21 cellular contexts compared by ENCODE assay signal in the genomic region with DNA sequence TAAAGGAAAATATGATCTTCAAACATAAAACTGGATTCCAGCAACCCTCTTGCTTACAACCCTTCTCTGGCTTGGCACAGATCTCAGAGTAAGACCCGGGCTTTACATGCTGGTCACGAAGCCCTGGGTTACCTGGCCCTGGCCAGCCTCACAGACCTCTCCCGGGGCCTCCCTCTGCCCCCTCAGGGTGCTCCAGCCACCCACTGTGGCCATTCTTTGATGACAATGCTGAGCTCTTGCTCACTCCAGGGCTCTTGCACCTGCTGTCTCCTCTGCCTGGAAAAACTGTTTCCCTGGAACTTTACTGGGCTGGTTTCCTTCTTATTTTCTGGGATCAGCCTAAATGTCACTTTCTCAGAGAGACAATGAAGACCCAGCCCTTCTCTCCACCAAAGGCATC. TPM values are rescaled to one million over a fixed set of nuclear protein-coding genes. Genes with fewer than 3 reads are reported as not detected.
DNase-seq lines count a peak whose midpoint lies in the region; ATAC-seq, FAIRE-seq and TF ChIP-seq lines count a peak whose summit lies in the region.
"Had no signal": no experiment of that assay in that cellular context is flagged by ENCODE, and none has a peak within 500 bp of the region (broad histone marks: within the 10 kb centered on the region; RNA-seq: fewer than 3 reads in every experiment).

No MANE protein-coding gene starts in this region.

- peaks cover 11% of the 10 kb centered on the region for H3K27me3 Mint-ChIP-seq in astrocyte (ENCODE audit: low read depth, unreplicated experiment)

- no peak for FAIRE-seq in astrocyte (lab: Jason Lieb, UNC)
- FAIRE-seq: HTR-8/SVneo, RCC 7860 had no signal

- no peak overlapping the region for H3K27ac ChIP-seq in astrocyte (ENCODE audit: low read depth, low read length)
- peak overlapping the region; percentile 56 for H3K27ac ChIP-seq in psoas muscle
- H3K27ac ChIP-seq in upper lobe of right lung: peak overlapping the region; percentile 65
- H3K27ac ChIP-seq: SK-N-MC had no signal

- no peak overlapping the region for H3K27ac Mint-ChIP-seq in astrocyte (ENCODE audit: unreplicated experiment)
- H3K27ac Mint-ChIP-seq: H9, IgD-negative memory B cell had no signal

- H3K36me3 ChIP-seq in astrocyte (ENCODE audit: insufficient read depth, low read length): no peaks in the 10 kb centered on the region
- H3K36me3 ChIP-seq in psoas muscle (ENCODE audit: insufficient read depth in 1 of 2, low read depth in 1 of 2): no peaks in the 10 kb centered on the region
- no peaks in the 10 kb centered on the region for H3K36me3 ChIP-seq in upper lobe of right lung

- WGBS in psoas muscle, 3 donors: 51 to 67% (median 54%) methylated on average over 3 of the region's 3 CpGs

- H3K9me3 Mint-ChIP-seq in astrocyte (ENCODE audit: unreplicated experiment): no peaks in the 10 kb centered on the region
- H3K9me3 Mint-ChIP-seq: CD14-positive monocyte, H9 had no signal

- H3K27me3 ChIP-seq in astrocyte (ENCODE audit: insufficient read depth, low read length) (peaks cover 2% of the 10 kb centered on the region), psoas muscle (ENCODE audit: insufficient read depth in 3 of 3, low read length in 2 of 3) (peaks cover 0 to 16% (median 2%) of the 10 kb centered on the region in 3 donors), upper lobe of right lung (no peaks in the 10 kb centered on the region)

- peaks cover 49% of the 10 kb centered on the region for H3K4me1 Mint-ChIP-seq in astrocyte (ENCODE audit: low read depth, unreplicated experiment)
- H3K4me1 Mint-ChIP-seq: CD14-positive monocyte, IgD-negative memory B cell had no signal

- H3K4me3 ChIP-seq in astrocyte (ENCODE audit: insufficient read depth, low read depth, low read length): no peak overlapping the region
- H3K4me3 ChIP-seq in psoas muscle: no peak overlapping the region
- H3K4me3 ChIP-seq in upper lobe of right lung: no peak overlapping the region
- H3K4me3 ChIP-seq: SK-N-MC had no signal

- no peaks in the 10 kb centered on the region for H3K9me3 ChIP-seq in astrocyte (ENCODE audit: insufficient read depth, low read depth, low read length)
- H3K9me3 ChIP-seq in psoas muscle: no peaks in the 10 kb centered on the region
- no peaks in the 10 kb centered on the region for H3K9me3 ChIP-seq in upper lobe of right lung

- no peak overlapping the region for H3K4me2 ChIP-seq in astrocyte (ENCODE audit: low read length)

- no peaks in the 10 kb centered on the region for H3K36me3 Mint-ChIP-seq in astrocyte (ENCODE audit: low read depth, unreplicated experiment)
- H3K36me3 Mint-ChIP-seq: CD14-positive monocyte, IgD-negative memory B cell had no signal

- H3K4me1 ChIP-seq in astrocyte (ENCODE audit: insufficient read depth, low read length) (peaks cover 32% of the 10 kb centered on the region), psoas muscle (peaks cover 41% of the 10 kb centered on the region), upper lobe of right lung (peaks cover 64% of the 10 kb centered on the region)

- H3K4me3 Mint-ChIP-seq in astrocyte (ENCODE audit: unreplicated experiment): peak overlapping the region; percentile 15
- H3K4me3 Mint-ChIP-seq: CD14-positive monocyte, H9, IgD-negative memory B cell had no signal

- intact Hi-C loops in psoas muscle (cut with DNase I): loop anchor here in 1 of 2 donors (5.0 kb wide), 1 partner anchor 46 kb away; no protein-coding TSS in a partner anchor
- intact Hi-C loops in upper lobe of right lung (cut with DNase I): no loop called here

- DNase-seq in NCI-H69 (lab: John Stamatoyannopoulos, UW): peak; percentile 20
- no peak for DNase-seq in astrocyte (ENCODE audit: low read depth)
- DNase-seq in psoas muscle: no peak
- no peak for DNase-seq in upper lobe of right lung
- DNase-seq in NCI-H446 treated with DMSO at 0.1 percent for 48 hours (lab: John Stamatoyannopoulos, UW): no peak
- no peak for DNase-seq in stimulated activated CD4-positive, alpha-beta T cell treated with anti-CD3 and anti-CD28 coated beads, Interleukin-4, amount 100 ng/mL, for 24 hours
- no peak for DNase-seq in DMS 273 (lab: John Stamatoyannopoulos, UW; ENCODE audit: unreplicated experiment)
- DNase-seq: ACHN, DMS79 treated with DMSO at 0.1 percent for 48 hours, H9, Karpas-422, NCI-H1417 treated with DMSO at 0.1 percent for 48 hours, NCI-H2029, NCI-H2171, SHP77 had no signal

- no peak overlapping the region for H2AFZ ChIP-seq in astrocyte (ENCODE audit: low read depth, low read length)

- no peaks in the 10 kb centered on the region for H3K79me2 ChIP-seq in astrocyte (ENCODE audit: insufficient read depth, low read length)

- no peak for ATAC-seq in psoas muscle
- ATAC-seq in upper lobe of right lung: no peak

- H4K20me1 ChIP-seq in astrocyte (ENCODE audit: insufficient read depth, low read length): no peaks in the 10 kb centered on the region

- no peak overlapping the region for H3K9ac ChIP-seq in astrocyte (ENCODE audit: low read length)

- TF ChIP-seq CTCF in astrocyte (IDR thresholded peaks at IDR 0.05; ENCODE audit: insufficient read depth, low read depth, low read length): no peak
- no peak for TF ChIP-seq CTCF in psoas muscle (IDR thresholded peaks at IDR 0.05)
- TF ChIP-seq CTCF in upper lobe of right lung (IDR thresholded peaks at IDR 0.05): no peak

RNA-seq across cellular contexts. Expression of a gene that starts 43.9 kb away (rescaled TPM):
- total RNA-seq in astrocyte: 1.8 and 3.1 TPM in 2 replicates
- total RNA-seq in psoas muscle: 100 to 1,000 TPM in 1 of 4 donors, 10 to 100 TPM in 3; 16.5 to 122 (median 61.0) TPM
- 10 to 100 TPM in 1 of 3 donors, 1 to 10 TPM in 2; 8.5 to 13.2 (median 10.0) TPM for polyA plus RNA-seq in psoas muscle
- total RNA-seq in upper lobe of right lung: 139 TPM
- total RNA-seq: MCF 10A had no signal
- polyA plus RNA-seq: CD14-positive monocyte, IgD-negative memory B cell had no signal
